Comparison of ENCODE assay signal across 2 cellular contexts in the genomic region with DNA sequence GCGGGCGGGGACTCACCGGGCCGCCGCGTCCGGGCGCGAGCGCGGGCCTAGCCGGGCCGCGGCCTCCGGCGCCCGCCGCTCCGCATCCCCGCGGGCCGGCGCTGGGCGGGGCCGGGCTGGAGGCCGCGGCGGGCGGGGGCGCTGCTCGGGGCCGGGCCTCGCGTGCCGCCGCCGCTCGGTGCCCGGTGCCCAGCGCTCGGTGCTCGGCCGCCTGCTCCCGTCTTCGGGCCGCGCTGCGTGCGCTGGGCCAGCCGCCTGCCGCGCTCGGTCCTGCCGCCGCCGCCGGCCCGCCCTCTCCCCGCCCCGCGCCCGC.
TF ChIP-seq lines count a peak whose summit lies in the region.

A gene (minus strand): TSS at position 281 of the 313 bp plus-strand sequence. CDS start 3,105 bp downstream, outside the sequence.

TF ChIP-seq in SK-N-SH, 30 proteins besides CTCF, POLR2A, EP300 and RAD21 (continued from another document):
- TF ChIP-seq, protein P1, sequence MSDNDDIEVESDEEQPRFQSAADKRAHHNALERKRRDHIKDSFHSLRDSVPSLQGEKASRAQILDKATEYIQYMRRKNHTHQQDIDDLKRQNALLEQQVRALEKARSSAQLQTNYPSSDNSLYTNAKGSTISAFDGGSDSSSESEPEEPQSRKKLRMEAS (IDR thresholded peaks at IDR 0.05; ENCODE audit: low read depth) = no peak
- TF ChIP-seq MEF2A (IDR thresholded peaks at IDR 0.05; ENCODE audit: borderline replicate concordance, low read depth) (no peak), GABPA (IDR thresholded peaks at IDR 0.05; ENCODE audit: low read depth) (no peak), SIN3A (IDR thresholded peaks at IDR 0.05; ENCODE audit: borderline replicate concordance, low read depth, low read length) (no peak), TAF1 (IDR thresholded peaks at IDR 0.05; ENCODE audit: borderline replicate concordance, low read depth, low read length) (no peak), RFX5 (IDR thresholded peaks at IDR 0.05; ENCODE audit: low read length) (no peak)

TF ChIP-seq in SK-N-SH treated with all-trans-retinoic acid at 6 μM for 48 hours, 23 proteins besides CTCF, POLR2A, EP300 and RAD21 (continued from another document):
- TF ChIP-seq, protein P2, sequence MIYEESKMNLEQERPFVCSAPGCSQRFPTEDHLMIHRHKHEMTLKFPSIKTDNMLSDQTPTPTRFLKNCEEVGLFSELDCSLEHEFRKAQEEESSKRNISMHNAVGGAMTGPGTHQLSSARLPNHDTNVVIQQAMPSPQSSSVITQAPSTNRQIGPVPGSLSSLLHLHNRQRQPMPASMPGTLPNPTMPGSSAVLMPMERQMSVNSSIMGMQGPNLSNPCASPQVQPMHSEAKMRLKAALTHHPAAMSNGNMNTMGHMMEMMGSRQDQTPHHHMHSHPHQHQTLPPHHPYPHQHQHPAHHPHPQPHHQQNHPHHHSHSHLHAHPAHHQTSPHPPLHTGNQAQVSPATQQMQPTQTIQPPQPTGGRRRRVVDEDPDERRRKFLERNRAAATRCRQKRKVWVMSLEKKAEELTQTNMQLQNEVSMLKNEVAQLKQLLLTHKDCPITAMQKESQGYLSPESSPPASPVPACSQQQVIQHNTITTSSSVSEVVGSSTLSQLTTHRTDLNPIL (CRISPR knock-in tag; IDR thresholded peaks at IDR 0.05; ENCODE audit: low read depth) = no peak
- no peak for TF ChIP-seq TCF4 (CRISPR knock-in tag; IDR thresholded peaks at IDR 0.05; ENCODE audit: borderline replicate concordance)
- TF ChIP-seq RARB (CRISPR knock-in tag; IDR thresholded peaks at IDR 0.05) = no peak
- TF ChIP-seq, protein P3, sequence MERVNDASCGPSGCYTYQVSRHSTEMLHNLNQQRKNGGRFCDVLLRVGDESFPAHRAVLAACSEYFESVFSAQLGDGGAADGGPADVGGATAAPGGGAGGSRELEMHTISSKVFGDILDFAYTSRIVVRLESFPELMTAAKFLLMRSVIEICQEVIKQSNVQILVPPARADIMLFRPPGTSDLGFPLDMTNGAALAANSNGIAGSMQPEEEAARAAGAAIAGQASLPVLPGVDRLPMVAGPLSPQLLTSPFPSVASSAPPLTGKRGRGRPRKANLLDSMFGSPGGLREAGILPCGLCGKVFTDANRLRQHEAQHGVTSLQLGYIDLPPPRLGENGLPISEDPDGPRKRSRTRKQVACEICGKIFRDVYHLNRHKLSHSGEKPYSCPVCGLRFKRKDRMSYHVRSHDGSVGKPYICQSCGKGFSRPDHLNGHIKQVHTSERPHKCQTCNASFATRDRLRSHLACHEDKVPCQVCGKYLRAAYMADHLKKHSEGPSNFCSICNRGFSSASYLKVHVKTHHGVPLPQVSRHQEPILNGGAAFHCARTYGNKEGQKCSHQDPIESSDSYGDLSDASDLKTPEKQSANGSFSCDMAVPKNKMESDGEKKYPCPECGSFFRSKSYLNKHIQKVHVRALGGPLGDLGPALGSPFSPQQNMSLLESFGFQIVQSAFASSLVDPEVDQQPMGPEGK (CRISPR knock-in tag; IDR thresholded peaks at IDR 0.05; ENCODE audit: borderline replicate concordance) = no peak
- TF ChIP-seq SNAI2 (CRISPR knock-in tag; IDR thresholded peaks at IDR 0.05) = no peak
